In the genomic region with DNA sequence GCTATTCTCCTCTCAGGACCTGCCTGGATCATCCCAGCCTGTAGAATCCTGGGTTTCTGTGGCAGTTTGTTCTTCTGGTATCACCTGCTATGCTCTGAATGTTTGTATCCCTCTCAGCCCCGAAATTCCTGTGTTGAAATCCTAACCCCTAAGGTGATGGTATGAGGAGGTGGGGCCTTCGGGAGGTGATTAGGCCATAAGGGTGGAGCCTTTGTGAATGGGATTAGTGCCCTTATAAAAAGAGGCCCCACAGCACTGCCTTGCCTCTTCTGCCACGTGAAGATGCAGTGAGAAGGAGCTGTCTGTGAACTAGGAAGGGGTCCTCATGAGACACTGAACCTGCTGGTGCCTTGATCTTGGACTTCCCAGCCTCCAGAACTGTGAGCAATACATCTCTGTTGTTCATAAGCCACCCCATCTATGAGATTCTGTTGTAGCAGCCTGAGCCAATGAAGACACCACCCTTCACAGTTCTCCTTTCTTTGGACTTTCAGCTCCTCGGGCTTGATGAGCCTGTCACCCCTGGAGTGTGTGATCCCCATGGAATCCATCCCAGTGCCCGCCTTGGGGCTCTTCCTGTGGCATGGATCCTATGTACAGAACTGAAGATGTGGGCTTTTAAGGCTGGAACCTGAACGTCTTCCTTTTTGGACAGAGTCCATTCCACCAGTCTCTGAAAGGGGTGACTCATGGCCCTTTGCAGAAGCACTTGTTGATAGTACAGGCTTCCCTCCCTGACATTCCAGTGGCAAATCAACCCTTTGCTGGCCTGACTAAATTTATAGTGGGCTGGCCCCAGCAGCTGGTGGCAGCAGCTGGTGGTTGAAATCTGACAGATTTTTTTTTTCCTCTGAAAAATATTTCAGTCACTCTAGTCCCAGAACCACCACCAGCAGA, we compare ENCODE assay signal across 1 cellular context.
TF ChIP-seq lines count a peak whose summit lies in the region.

No MANE protein-coding gene starts in this region.

TF ChIP-seq in A549, 52 proteins besides CTCF, POLR2A, EP300 and RAD21 (continued from another document):
- TF ChIP-seq SREBF2 (IDR thresholded peaks at IDR 0.05) (no peak), PHF8 (IDR thresholded peaks at IDR 0.05; ENCODE audit: borderline replicate concordance, low read depth) (no peak), MYC (IDR thresholded peaks at IDR 0.05; ENCODE audit: borderline replicate concordance, low read length) (no peak), POLR2AphosphoS2 (conservative IDR thresholded peaks at IDR 0.05; ENCODE audit: low read length) (peak; percentile 36), ELK1 (IDR thresholded peaks at IDR 0.05; ENCODE audit: low read depth, low read length) (no peak), SMC3 (IDR thresholded peaks at IDR 0.05) (0 out of 3 replicates have a peak, but pooled peaks have one; percentile 7), CHD4 (IDR thresholded peaks at IDR 0.05; ENCODE audit: borderline replicate concordance) (no peak), GATA3 (IDR thresholded peaks at IDR 0.05; ENCODE audit: borderline replicate concordance) (peak; percentile 48; the same call in 1 of the 2 replicates), FOXS1 (CRISPR knock-in tag; IDR thresholded peaks at IDR 0.05) (no peak), EHMT2 (IDR thresholded peaks at IDR 0.05; ENCODE audit: low read depth) (no peak), ZSCAN20 (CRISPR knock-in tag; IDR thresholded peaks at IDR 0.05) (no peak), HDAC2 (IDR thresholded peaks at IDR 0.05) (no peak), RCOR1 (IDR thresholded peaks at IDR 0.05; ENCODE audit: low read depth, low read length) (no peak), TP53 (CRISPR knock-in tag; IDR thresholded peaks at IDR 0.05) (no peak), ZFP36 (IDR thresholded peaks at IDR 0.05; ENCODE audit: borderline replicate concordance, partially characterized antibody) (no peak), JUN (IDR thresholded peaks at IDR 0.05) (peak in 1 of 2 experiments; percentile 13; a peak in 1 of 5 replicates), HOXB13 (CRISPR knock-in tag; IDR thresholded peaks at IDR 0.05; ENCODE audit: low read depth) (no peak), PBX3 (IDR thresholded peaks at IDR 0.05) (peak; percentile 58; the same call in 1 of the 2 replicates), REST (IDR thresholded peaks at IDR 0.05) (no peak), HOXA7 (CRISPR knock-in tag; IDR thresholded peaks at IDR 0.05) (no peak), KDM1A (IDR thresholded peaks at IDR 0.05; ENCODE audit: low read depth) (no peak), NFE2L2 (conservative IDR thresholded peaks at IDR 0.05; ENCODE audit: low read length) (no peak), FOSL2 (IDR thresholded peaks at IDR 0.05) (0 out of 2 replicates have a peak, but pooled peaks have one; percentile 30), FOSL2 (CRISPR knock-in tag; IDR thresholded peaks at IDR 0.05) (peak; percentile 88), RNF2 (IDR thresholded peaks at IDR 0.05; ENCODE audit: borderline replicate concordance, low read depth) (no peak), CHD2 (IDR thresholded peaks at IDR 0.05; ENCODE audit: low read length, partially characterized antibody) (no peak), TFCP2L1 (CRISPR knock-in tag; IDR thresholded peaks at IDR 0.05) (no peak), HEYL (CRISPR knock-in tag; IDR thresholded peaks at IDR 0.05) (no peak), FOSB (CRISPR knock-in tag; IDR thresholded peaks at IDR 0.05) (no peak), RFX5 (IDR thresholded peaks at IDR 0.05) (no peak), MAZ (IDR thresholded peaks at IDR 0.05; ENCODE audit: borderline replicate concordance, low read depth, low read length) (no peak), ZNF302 (CRISPR knock-in tag; IDR thresholded peaks at IDR 0.05) (no peak)
- TF ChIP-seq, protein P1, sequence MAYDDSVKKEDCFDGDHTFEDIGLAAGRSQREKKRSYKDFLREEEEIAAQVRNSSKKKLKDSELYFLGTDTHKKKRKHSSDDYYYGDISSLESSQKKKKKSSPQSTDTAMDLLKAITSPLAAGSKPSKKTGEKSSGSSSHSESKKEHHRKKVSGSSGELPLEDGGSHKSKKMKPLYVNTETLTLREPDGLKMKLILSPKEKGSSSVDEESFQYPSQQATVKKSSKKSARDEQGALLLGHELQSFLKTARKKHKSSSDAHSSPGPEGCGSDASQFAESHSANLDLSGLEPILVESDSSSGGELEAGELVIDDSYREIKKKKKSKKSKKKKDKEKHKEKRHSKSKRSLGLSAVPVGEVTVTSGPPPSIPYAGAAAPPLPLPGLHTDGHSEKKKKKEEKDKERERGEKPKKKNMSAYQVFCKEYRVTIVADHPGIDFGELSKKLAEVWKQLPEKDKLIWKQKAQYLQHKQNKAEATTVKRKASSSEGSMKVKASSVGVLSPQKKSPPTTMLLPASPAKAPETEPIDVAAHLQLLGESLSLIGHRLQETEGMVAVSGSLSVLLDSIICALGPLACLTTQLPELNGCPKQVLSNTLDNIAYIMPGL (CRISPR knock-in tag; IDR thresholded peaks at IDR 0.05; ENCODE audit: borderline replicate concordance), result no peak
- TF ChIP-seq, protein P2, sequence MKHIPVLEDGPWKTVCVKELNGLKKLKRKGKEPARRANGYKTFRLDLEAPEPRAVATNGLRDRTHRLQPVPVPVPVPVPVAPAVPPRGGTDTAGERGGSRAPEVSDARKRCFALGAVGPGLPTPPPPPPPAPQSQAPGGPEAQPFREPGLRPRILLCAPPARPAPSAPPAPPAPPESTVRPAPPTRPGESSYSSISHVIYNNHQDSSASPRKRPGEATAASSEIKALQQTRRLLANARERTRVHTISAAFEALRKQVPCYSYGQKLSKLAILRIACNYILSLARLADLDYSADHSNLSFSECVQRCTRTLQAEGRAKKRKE (CRISPR knock-in tag; IDR thresholded peaks at IDR 0.05; ENCODE audit: low read depth), result no peak
- TF ChIP-seq, protein P3, sequence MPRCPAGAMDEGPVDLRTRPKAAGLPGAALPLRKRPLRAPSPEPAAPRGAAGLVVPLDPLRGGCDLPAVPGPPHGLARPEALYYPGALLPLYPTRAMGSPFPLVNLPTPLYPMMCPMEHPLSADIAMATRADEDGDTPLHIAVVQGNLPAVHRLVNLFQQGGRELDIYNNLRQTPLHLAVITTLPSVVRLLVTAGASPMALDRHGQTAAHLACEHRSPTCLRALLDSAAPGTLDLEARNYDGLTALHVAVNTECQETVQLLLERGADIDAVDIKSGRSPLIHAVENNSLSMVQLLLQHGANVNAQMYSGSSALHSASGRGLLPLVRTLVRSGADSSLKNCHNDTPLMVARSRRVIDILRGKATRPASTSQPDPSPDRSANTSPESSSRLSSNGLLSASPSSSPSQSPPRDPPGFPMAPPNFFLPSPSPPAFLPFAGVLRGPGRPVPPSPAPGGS (IDR thresholded peaks at IDR 0.05), result no peak
- TF ChIP-seq, protein P4, sequence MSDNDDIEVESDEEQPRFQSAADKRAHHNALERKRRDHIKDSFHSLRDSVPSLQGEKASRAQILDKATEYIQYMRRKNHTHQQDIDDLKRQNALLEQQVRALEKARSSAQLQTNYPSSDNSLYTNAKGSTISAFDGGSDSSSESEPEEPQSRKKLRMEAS (IDR thresholded peaks at IDR 0.05), result peak; percentile 55; the same call in 1 of the 2 replicates
